ENCODE assay signal across 8 cellular contexts in genomic region chr15:80160570-80161156, GRCh38. TPM values are rescaled to one million over a fixed set of nuclear protein-coding genes. Genes with fewer than 3 reads are reported as not detected.
DNase-seq lines count a peak whose midpoint lies in the region; ATAC-seq, FAIRE-seq and TF ChIP-seq lines count a peak whose summit lies in the region.

No MANE protein-coding gene starts in this region.

- H3K4me3 Mint-ChIP-seq in memory B cell = no peak overlapping the region
- H3K4me3 Mint-ChIP-seq in neural progenitor cell = no peak overlapping the region

- no peak for TF ChIP-seq POLR2A in Peyer's patch (IDR thresholded peaks at IDR 0.05)

- H3K36me3 Mint-ChIP-seq in memory B cell (peaks cover 5% of the 10 kb centered on the region), neural progenitor cell (peaks cover 9% of the 10 kb centered on the region)

- no peak overlapping the region for H2AFZ ChIP-seq in neural progenitor cell (replicated peaks)

- no peaks in the 10 kb centered on the region for H3K27me3 ChIP-seq in Peyer's patch
- no peaks in the 10 kb centered on the region for H3K27me3 ChIP-seq in neural progenitor cell

- H3K9me3 ChIP-seq in Peyer's patch (no peaks in the 10 kb centered on the region), neural progenitor cell (ENCODE audit: low read depth) (no peaks in the 10 kb centered on the region)

- H3K4me3 ChIP-seq in Peyer's patch (no peak overlapping the region), choroid plexus epithelial cell (ENCODE audit: low read depth, low read length) (no peak overlapping the region), neural progenitor cell (no peak overlapping the region)

- peaks cover 0 to 13% (median 0%) of the 10 kb centered on the region in 3 donors for H3K36me3 ChIP-seq in Peyer's patch
- no peaks in the 10 kb centered on the region for H3K36me3 ChIP-seq in neural progenitor cell

- no peak overlapping the region for H3K9ac ChIP-seq in neural progenitor cell

- peaks cover 4% of the 10 kb centered on the region for H3K9me3 Mint-ChIP-seq in memory B cell
- no peaks in the 10 kb centered on the region for H3K9me3 Mint-ChIP-seq in neural progenitor cell

- H3K4me1 ChIP-seq in Peyer's patch = peaks cover 0 to 19% (median 12%) of the 10 kb centered on the region in 4 donors
- no peaks in the 10 kb centered on the region for H3K4me1 ChIP-seq in neural progenitor cell

- H3K4me2 ChIP-seq in neural progenitor cell = no peak overlapping the region

- peaks cover 22% of the 10 kb centered on the region for H3K4me1 Mint-ChIP-seq in memory B cell
- H3K4me1 Mint-ChIP-seq in neural progenitor cell = peaks cover 2% of the 10 kb centered on the region

- H3K27ac ChIP-seq in Peyer's patch = peak overlapping the region in 3 of 4 donors; percentile 24 to 57 (median 32)
- H3K27ac ChIP-seq in neural progenitor cell = no peak overlapping the region

- ATAC-seq in HG02759 (IDR thresholded peaks at IDR 0.05; ENCODE audit: unreplicated experiment) (peak; percentile 77), memory B cell (ENCODE audit: low read depth) (peak; percentile 79)

- no peak for FAIRE-seq in urothelium cell line (lab: Jason Lieb, UNC)

- peak; percentile 66 for DNase-seq in activated CD4-positive, alpha-beta T cell treated with anti-CD3 and anti-CD28 coated beads for 48 hours
- no peak for DNase-seq in activated CD4-positive, alpha-beta T cell treated with anti-CD3 and anti-CD28 coated beads for 4 hours
- peak in 2 of 3 donors; percentile 61 to 80 for DNase-seq in Peyer's patch
- DNase-seq in choroid plexus epithelial cell (ENCODE audit: low read depth) = peak; percentile 96
- no peak for DNase-seq in memory B cell (ENCODE audit: low spot score in 2 of 2)
- DNase-seq in urothelium cell line (ENCODE audit: low spot score) = peak; percentile 58
- no peak for DNase-seq in neural progenitor cell (ENCODE audit: low spot score)

- TF ChIP-seq CTCF in Peyer's patch (IDR thresholded peaks at IDR 0.05) = no peak
- no peak for TF ChIP-seq CTCF in choroid plexus epithelial cell (conservative IDR thresholded peaks at IDR 0.05; ENCODE audit: low read depth, low read length)
- TF ChIP-seq CTCF in neural progenitor cell (IDR thresholded peaks at IDR 0.05) = no peak

- H3F3A ChIP-seq in neural progenitor cell (ENCODE audit: low read depth) = no peaks in the 10 kb centered on the region

- H3K27me3 Mint-ChIP-seq in memory B cell (no peaks in the 10 kb centered on the region), neural progenitor cell (ENCODE audit: insufficient read depth, low read depth) (peaks cover 7% of the 10 kb centered on the region)

- no peak overlapping the region for H3K27ac Mint-ChIP-seq in memory B cell
- H3K27ac Mint-ChIP-seq in neural progenitor cell = no peak overlapping the region

- H3K79me2 ChIP-seq in neural progenitor cell (ENCODE audit: low read depth) = no peaks in the 10 kb centered on the region

- H4K20me1 ChIP-seq in neural progenitor cell (ENCODE audit: low read depth) = no peaks in the 10 kb centered on the region

RNA-seq across cellular contexts. Expression of gene FAH, which starts 7.9 kb away (rescaled TPM):
- total RNA-seq in Peyer's patch (10 to 100 TPM in 3 of 4 donors, 1 to 10 TPM in 1; 6.6 to 17.3 (median 15.3) TPM), neural progenitor cell (ENCODE audit: low replicate concordance) (8.3 and 15.3 TPM in 2 replicates)

Comparison
In these comparisons a context has a peak if more than half of its experiments do, and no peak if none do; other contexts are left out.
1. DNase-seq: peak in activated CD4-positive, alpha-beta T cell treated with anti-CD3 and anti-CD28 coated beads for 48 hours (single experiment), Peyer's patch (2 of 3), choroid plexus epithelial cell (single experiment) and urothelium cell line (single experiment); none in activated CD4-positive, alpha-beta T cell treated with anti-CD3 and anti-CD28 coated beads for 4 hours (0 of 2), memory B cell (0 of 2) and neural progenitor cell (single experiment).